9 cellular contexts compared by ENCODE assay signal in the genomic region with DNA sequence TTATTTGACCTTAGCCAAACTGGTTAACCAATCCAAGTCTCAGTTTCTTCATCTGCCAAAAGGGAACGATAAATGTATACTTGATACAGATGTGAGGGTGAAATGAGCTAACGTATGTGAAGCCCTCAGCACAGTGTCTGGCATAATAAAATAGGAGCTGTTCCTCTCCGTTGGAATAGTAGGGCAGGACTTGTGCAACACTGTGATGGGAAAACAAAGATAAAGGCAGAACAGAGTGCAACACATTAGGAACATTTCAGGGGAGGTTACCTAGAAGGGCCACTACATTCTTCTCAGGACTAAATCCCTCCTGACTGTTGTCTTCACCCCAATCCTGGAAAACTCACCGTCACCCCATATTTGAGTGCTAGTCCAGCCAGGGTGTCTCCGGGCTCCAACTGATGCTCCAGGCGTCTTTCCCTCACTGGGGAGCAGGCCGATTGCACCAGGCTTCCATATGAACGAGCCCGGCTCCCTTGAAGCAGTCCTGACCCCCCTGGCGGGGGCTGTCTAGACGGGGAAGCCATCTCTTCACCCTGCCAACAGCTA. TPM values are rescaled to one million over a fixed set of nuclear protein-coding genes. Genes with fewer than 3 reads are reported as not detected.
DNase-seq lines count a peak whose midpoint lies in the region; ATAC-seq and TF ChIP-seq lines count a peak whose summit lies in the region.
"Had no signal": no experiment of that assay in that cellular context is flagged by ENCODE, and none has a peak within 500 bp of the region (broad histone marks: within the 10 kb centered on the region; RNA-seq: fewer than 3 reads in every experiment).

No MANE protein-coding gene starts in this region.

- no peak for DNase-seq in HFF-Myc (ENCODE audit: extremely low read depth, low read depth)
- DNase-seq in activated naive CD8-positive, alpha-beta T cell treated with anti-CD3 and anti-CD28 coated beads, Interleukin-2, amount 10 ng/mL, durations not matched to agents 7 days and 5 days: no peak
- no peak for DNase-seq in stimulated activated effector memory CD8-positive, alpha-beta T cell treated with anti-CD3 and anti-CD28 coated beads, Interleukin-12 subunit alpha, Interleukin-12 subunit beta, amount 100 ng/mL, for 72 hours (ENCODE audit: low spot score in 2 of 2)
- no peak for DNase-seq in NCI-H146 treated with DMSO at 0.1 percent for 48 hours (lab: John Stamatoyannopoulos, UW; ENCODE audit: unreplicated experiment)
- no peak for DNase-seq in amniotic stem cell (lab: John Stamatoyannopoulos, UW)
- no peak for DNase-seq in activated CD8-positive, alpha-beta memory T cell treated with anti-CD3 and anti-CD28 coated beads, Interleukin-2, amount 50 U/mL, for 4 hours
- no peak for DNase-seq in NCI-H2107 (lab: John Stamatoyannopoulos, UW)

- H3K4me1 Mint-ChIP-seq in activated naive CD8-positive, alpha-beta T cell treated with anti-CD3 and anti-CD28 coated beads, Interleukin-2, amount 10 ng/mL, durations not matched to agents 7 days and 5 days: peaks cover 49% of the 10 kb centered on the region
- peaks cover 53% of the 10 kb centered on the region for H3K4me1 Mint-ChIP-seq in stimulated activated effector memory CD8-positive, alpha-beta T cell treated with anti-CD3 and anti-CD28 coated beads, Interleukin-12 subunit alpha, Interleukin-12 subunit beta, amount 100 ng/mL, for 72 hours

- ATAC-seq in activated naive CD8-positive, alpha-beta T cell treated with anti-CD3 and anti-CD28 coated beads, Interleukin-2, amount 10 ng/mL, durations not matched to agents 7 days and 5 days (ENCODE audit: low read depth): no peak
- no peak for ATAC-seq in stimulated activated effector memory CD8-positive, alpha-beta T cell treated with anti-CD3 and anti-CD28 coated beads, Interleukin-12 subunit alpha, Interleukin-12 subunit beta, amount 100 ng/mL, for 72 hours

- peak overlapping the region; percentile 100 for H3K4me3 ChIP-seq in HFF-Myc (replicated peaks; ENCODE audit: low read depth, low read length)
- H3K4me3 ChIP-seq in iPS-11a (ENCODE audit: low read depth, low read length): peak overlapping the region; percentile 99

- no peak for TF ChIP-seq CTCF in HFF-Myc (IDR thresholded peaks at IDR 0.05; ENCODE audit: low read depth, low read length, missing control alignments)

- H3K27ac Mint-ChIP-seq in activated naive CD8-positive, alpha-beta T cell treated with anti-CD3 and anti-CD28 coated beads, Interleukin-2, amount 10 ng/mL, durations not matched to agents 7 days and 5 days: peak overlapping the region; percentile 92
- peak overlapping the region; percentile 95 for H3K27ac Mint-ChIP-seq in stimulated activated effector memory CD8-positive, alpha-beta T cell treated with anti-CD3 and anti-CD28 coated beads, Interleukin-12 subunit alpha, Interleukin-12 subunit beta, amount 100 ng/mL, for 72 hours

- H3K36me3 Mint-ChIP-seq in activated naive CD8-positive, alpha-beta T cell treated with anti-CD3 and anti-CD28 coated beads, Interleukin-2, amount 10 ng/mL, durations not matched to agents 7 days and 5 days: peaks cover 37% of the 10 kb centered on the region
- peaks cover 79% of the 10 kb centered on the region for H3K36me3 Mint-ChIP-seq in stimulated activated effector memory CD8-positive, alpha-beta T cell treated with anti-CD3 and anti-CD28 coated beads, Interleukin-12 subunit alpha, Interleukin-12 subunit beta, amount 100 ng/mL, for 72 hours

- no peaks in the 10 kb centered on the region for H3K9me3 Mint-ChIP-seq in activated naive CD8-positive, alpha-beta T cell treated with anti-CD3 and anti-CD28 coated beads, Interleukin-2, amount 10 ng/mL, durations not matched to agents 7 days and 5 days
- no peaks in the 10 kb centered on the region for H3K9me3 Mint-ChIP-seq in stimulated activated effector memory CD8-positive, alpha-beta T cell treated with anti-CD3 and anti-CD28 coated beads, Interleukin-12 subunit alpha, Interleukin-12 subunit beta, amount 100 ng/mL, for 72 hours

- peak overlapping the region; percentile 95 for H3K4me3 Mint-ChIP-seq in activated naive CD8-positive, alpha-beta T cell treated with anti-CD3 and anti-CD28 coated beads, Interleukin-2, amount 10 ng/mL, durations not matched to agents 7 days and 5 days
- peak overlapping the region; percentile 92 for H3K4me3 Mint-ChIP-seq in stimulated activated effector memory CD8-positive, alpha-beta T cell treated with anti-CD3 and anti-CD28 coated beads, Interleukin-12 subunit alpha, Interleukin-12 subunit beta, amount 100 ng/mL, for 72 hours

- H3K27me3 Mint-ChIP-seq in activated naive CD8-positive, alpha-beta T cell treated with anti-CD3 and anti-CD28 coated beads, Interleukin-2, amount 10 ng/mL, durations not matched to agents 7 days and 5 days: no peaks in the 10 kb centered on the region

- POLR2A ChIA-PET in activated naive CD8-positive, alpha-beta T cell treated with anti-CD3 and anti-CD28 coated beads, Interleukin-2, amount 10 ng/mL, durations not matched to agents 7 days and 5 days (lab: Charles Lee): interaction anchor here (0.6 to 3.8 kb wide), 3 partner anchors 8 to 65 kb away, joined by 8 to 22 read pairs (median 17); a partner anchor contains a TSS

RNA-seq across cellular contexts. Expression of a gene that starts 0.9 kb away (rescaled TPM):
- 1 to 10 TPM; 5.2 to 6.1 TPM for total RNA-seq in activated naive CD8-positive, alpha-beta T cell treated with anti-CD3 and anti-CD28 coated beads, Interleukin-2, amount 10 ng/mL, durations not matched to agents 7 days and 5 days

RNA-seq across cellular contexts. Expression of a gene that starts 1.1 kb away (rescaled TPM):
- 10 to 100 TPM; 64.5 to 66.6 TPM for total RNA-seq in activated naive CD8-positive, alpha-beta T cell treated with anti-CD3 and anti-CD28 coated beads, Interleukin-2, amount 10 ng/mL, durations not matched to agents 7 days and 5 days

RNA-seq across cellular contexts. Expression of a gene that starts 8.4 kb away (rescaled TPM):
- 10 to 100 TPM; 21.2 to 23.7 TPM for total RNA-seq in activated naive CD8-positive, alpha-beta T cell treated with anti-CD3 and anti-CD28 coated beads, Interleukin-2, amount 10 ng/mL, durations not matched to agents 7 days and 5 days
- total RNA-seq: LHCN-M2 had no signal

RNA-seq across cellular contexts. Expression of a gene that starts 11.0 kb away (rescaled TPM):
- 1 to 10 TPM; 1.2 to 4.1 TPM for total RNA-seq in activated naive CD8-positive, alpha-beta T cell treated with anti-CD3 and anti-CD28 coated beads, Interleukin-2, amount 10 ng/mL, durations not matched to agents 7 days and 5 days

RNA-seq across cellular contexts. Expression of a gene that starts 18.4 kb away (rescaled TPM):
- total RNA-seq in activated naive CD8-positive, alpha-beta T cell treated with anti-CD3 and anti-CD28 coated beads, Interleukin-2, amount 10 ng/mL, durations not matched to agents 7 days and 5 days: 1 to 10 TPM; 4.2 to 6.0 TPM
